ENCODE assay signal across 35 cellular contexts in the genomic region with DNA sequence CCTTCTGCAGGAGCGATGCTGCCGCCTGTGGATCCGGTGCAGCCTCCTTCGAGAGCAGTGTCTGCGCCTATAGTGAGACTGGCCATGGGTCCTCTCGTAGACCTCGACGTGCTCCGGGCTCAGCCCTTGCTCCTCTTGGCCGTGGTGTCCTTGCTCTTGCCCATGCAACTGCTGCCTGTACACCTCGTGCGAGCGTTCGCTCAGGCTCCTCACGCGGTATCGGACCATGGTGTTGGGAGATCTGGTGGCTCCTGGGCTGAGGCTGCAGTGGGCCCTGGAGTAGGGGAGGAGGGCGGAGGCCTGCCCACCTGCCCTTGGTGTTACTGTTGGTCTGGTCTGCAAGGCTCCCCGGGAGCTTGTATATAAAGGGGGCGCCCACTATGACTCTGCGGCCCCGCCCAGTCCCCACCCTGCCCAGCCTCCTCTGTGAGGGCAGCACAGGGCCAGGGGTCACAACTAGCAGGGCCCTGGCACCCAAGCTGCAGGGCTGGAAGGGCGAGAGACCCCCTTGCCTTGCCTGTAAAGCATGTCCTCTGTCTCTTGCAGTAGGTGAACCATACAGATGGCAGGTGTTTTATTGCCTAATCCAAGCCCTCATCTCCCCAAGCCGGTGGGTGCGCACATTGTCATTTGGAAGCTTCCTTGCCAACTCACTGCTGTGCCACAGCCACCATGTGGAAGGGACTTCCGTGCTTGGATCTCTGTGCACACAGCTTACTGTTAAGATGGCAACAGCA. TPM values are rescaled to one million over a fixed set of nuclear protein-coding genes. Genes with fewer than 3 reads are reported as not detected.
"Had no signal": no experiment of that assay in that cellular context is flagged by ENCODE, and none has a peak within 500 bp of the region (broad histone marks: within the 10 kb centered on the region; RNA-seq: fewer than 3 reads in every experiment).

A gene with protein sequence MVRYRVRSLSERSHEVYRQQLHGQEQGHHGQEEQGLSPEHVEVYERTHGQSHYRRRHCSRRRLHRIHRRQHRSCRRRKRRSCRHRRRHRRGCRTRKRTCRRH (minus strand): TSS at position 338 of the 737 bp plus-strand sequence. CDS start 110 bp downstream, at position 228.

- H3K4me2 ChIP-seq: smooth muscle cell had no signal

- H3K4me1 ChIP-seq: body of pancreas, pancreas, psoas muscle had no signal

- H3K36me3 Mint-ChIP-seq: activated CD8-positive, alpha-beta memory T cell treated with anti-CD3 and anti-CD28 coated beads, Interleukin-2, amount 10 ng/mL, durations not matched to agents 7 days and 5 days; activated naive CD8-positive, alpha-beta T cell; natural killer cell; stimulated activated naive B cell treated with anti-CD40 and anti-IgM and Interleukin-4, amounts not matched to agents 10 μg/mL and 1 μg/mL and 100 μg/mL, for 72 hours had no signal

- H3K4me3 ChIP-seq: body of pancreas, esophagus squamous epithelium, left lung, lung, pancreas, psoas muscle, smooth muscle cell, transverse colon had no signal

- H3K9me3 Mint-ChIP-seq: activated B cell treated with CpG ODN at 0.5 μM for 24 hours; activated T-helper 2 cell treated with anti-CD3 and anti-CD28 coated beads, Interferon-gamma antibody, Interleukin-2, Interleukin-4, amounts not matched to agents 10 μg/mL and 5 μg/mL and 100 μg/mL, durations not matched to agents 14 hours and 24 hours and 36 hours; natural killer cell; stimulated activated naive B cell treated with anti-CD40 and anti-IgM and Interleukin-4, amounts not matched to agents 10 μg/mL and 1 μg/mL and 100 μg/mL, for 72 hours had no signal

- ATAC-seq: activated CD8-positive, alpha-beta memory T cell treated with anti-CD3 and anti-CD28 coated beads, Interleukin-2, amount 10 ng/mL, durations not matched to agents 7 days and 5 days; activated CD8-positive, alpha-beta T cell treated with anti-CD3 and anti-CD28 coated beads, Interleukin-2, amount 10 ng/mL, durations not matched to agents 7 days and 5 days; body of pancreas; left lung; natural killer cell; pancreas; psoas muscle; stimulated activated naive B cell treated with anti-CD40 and anti-IgM and Interleukin-4, amounts not matched to agents 10 μg/mL and 1 μg/mL and 100 μg/mL, for 72 hours; T-helper 17 cell had no signal

- H3K4me3 Mint-ChIP-seq: activated B cell treated with CpG ODN at 0.5 μM for 24 hours; activated CD8-positive, alpha-beta memory T cell treated with anti-CD3 and anti-CD28 coated beads, Interleukin-2, amount 10 ng/mL, durations not matched to agents 7 days and 5 days; activated CD8-positive, alpha-beta T cell treated with anti-CD3 and anti-CD28 coated beads, Interleukin-2, amount 10 ng/mL, durations not matched to agents 7 days and 5 days; activated naive CD8-positive, alpha-beta T cell; natural killer cell; stimulated activated naive B cell treated with anti-CD40 and anti-IgM and Interleukin-4, amounts not matched to agents 10 μg/mL and 1 μg/mL and 100 μg/mL, for 72 hours; T-helper 17 cell had no signal

- FAIRE-seq: colon, endometrium, frontal cortex, islet of Langerhans, pancreas, urothelium cell line had no signal

- H3K27ac Mint-ChIP-seq: activated B cell treated with CpG ODN at 0.5 μM for 24 hours; activated CD8-positive, alpha-beta memory T cell treated with anti-CD3 and anti-CD28 coated beads, Interleukin-2, amount 10 ng/mL, durations not matched to agents 7 days and 5 days; activated CD8-positive, alpha-beta T cell treated with anti-CD3 and anti-CD28 coated beads, Interleukin-2, amount 10 ng/mL, durations not matched to agents 7 days and 5 days; activated naive CD8-positive, alpha-beta T cell; activated T-helper 2 cell treated with anti-CD3 and anti-CD28 coated beads, Interferon-gamma antibody, Interleukin-2, Interleukin-4, amounts not matched to agents 10 μg/mL and 5 μg/mL and 100 μg/mL, durations not matched to agents 14 hours and 24 hours and 36 hours; natural killer cell; T-helper 17 cell had no signal

- H3K27ac ChIP-seq: body of pancreas, epithelial cell of prostate, esophagus squamous epithelium, left lung, pancreas, psoas muscle, transverse colon had no signal

- H3K36me3 ChIP-seq: esophagus squamous epithelium, left lung, pancreas, transverse colon had no signal

- H3K4me1 Mint-ChIP-seq: natural killer cell, T-helper 17 cell had no signal

- H3K27me3 ChIP-seq: body of pancreas, left lung, pancreas, transverse colon had no signal

- DNase-seq: activated B cell treated with CpG ODN at 0.5 μM for 24 hours; activated CD8-positive, alpha-beta memory T cell treated with anti-CD3 and anti-CD28 coated beads, Interleukin-2, amount 10 ng/mL, durations not matched to agents 7 days and 5 days; activated CD8-positive, alpha-beta T cell treated with anti-CD3 and anti-CD28 coated beads, Interleukin-2, amount 10 ng/mL, durations not matched to agents 7 days and 5 days; activated T-cell treated with anti-CD3 and anti-CD28 coated beads, Interleukin-2, amount 50 U/mL, for 48 hours; aorta; body of pancreas; effector CD8-positive, alpha-beta T cell; esophagus squamous epithelium; glutamatergic neuron; left lung; mesendoderm; natural killer cell; pancreas; psoas muscle; stimulated activated CD4-positive, alpha-beta T cell treated with anti-CD3 and anti-CD28 coated beads, Interleukin-1b, Interleukin-23, amount 100 ng/mL, for 48 hours; stimulated activated CD4-positive, alpha-beta T cell treated with anti-CD3 and anti-CD28 coated beads, Interleukin-4, amount 100 ng/mL, for 4 hours; stimulated activated CD8-positive, alpha-beta memory T cell treated with anti-CD3 and anti-CD28 coated beads, Interleukin-4, amount 100 ng/mL, for 48 hours; stimulated activated naive B cell treated with anti-CD40 and anti-IgM and Interleukin-4, amounts not matched to agents 10 μg/mL and 1 μg/mL and 100 μg/mL, for 72 hours; T-helper 17 cell; T1000; transverse colon had no signal

- H3K9me3 ChIP-seq: body of pancreas, esophagus squamous epithelium, left lung, pancreas, psoas muscle, transverse colon had no signal

- H3K27me3 Mint-ChIP-seq: activated B cell treated with CpG ODN at 0.5 μM for 24 hours; activated naive CD8-positive, alpha-beta T cell; stimulated activated naive B cell treated with anti-CD40 and anti-IgM and Interleukin-4, amounts not matched to agents 10 μg/mL and 1 μg/mL and 100 μg/mL, for 72 hours had no signal

RNA-seq across cellular contexts. Expression of the gene that starts here (rescaled TPM):
- total RNA-seq: activated B cell treated with CpG ODN at 0.5 μM for 24 hours; activated CD8-positive, alpha-beta memory T cell treated with anti-CD3 and anti-CD28 coated beads, Interleukin-2, amount 10 ng/mL, durations not matched to agents 7 days and 5 days; activated CD8-positive, alpha-beta T cell treated with anti-CD3 and anti-CD28 coated beads, Interleukin-2, amount 10 ng/mL, durations not matched to agents 7 days and 5 days; activated T-helper 2 cell treated with anti-CD3 and anti-CD28 coated beads, Interferon-gamma antibody, Interleukin-2, Interleukin-4, amounts not matched to agents 10 μg/mL and 5 μg/mL and 100 μg/mL, durations not matched to agents 14 hours and 24 hours and 36 hours; aorta; body of pancreas; dermis microvascular lymphatic vessel endothelial cell; esophagus squamous epithelium; frontal cortex; left lung; lung; mononuclear cell; natural killer cell; pancreas; psoas muscle; smooth muscle cell; T-helper 17 cell; temporal lobe; transverse colon had no signal
- polyA plus RNA-seq: adipose tissue, aorta, lung, pancreas, psoas muscle, smooth muscle cell had no signal
